ENCODE assay signal across 13 cellular contexts in the genomic region with DNA sequence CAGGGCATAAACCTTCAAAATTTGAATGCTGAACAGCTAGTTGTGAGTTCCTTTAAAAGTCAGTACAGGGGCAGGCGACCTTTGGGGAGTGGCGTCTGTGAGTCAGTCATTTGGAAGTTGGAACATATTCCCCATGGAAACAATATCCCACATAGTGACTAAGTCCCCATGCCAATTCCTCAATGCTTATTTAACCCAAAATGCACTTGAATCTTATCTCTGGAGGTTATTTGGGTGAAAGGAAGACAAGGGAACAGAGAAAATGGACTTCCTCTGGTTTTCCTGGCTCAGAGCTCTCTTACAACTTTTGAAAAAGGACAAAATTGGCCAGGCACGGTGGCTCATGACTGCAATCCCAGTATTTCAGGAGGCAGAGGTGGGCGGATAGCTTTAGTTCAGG.
DNase-seq lines count a peak whose midpoint lies in the region; ATAC-seq and TF ChIP-seq lines count a peak whose summit lies in the region.
"Had no signal": no experiment of that assay in that cellular context is flagged by ENCODE, and none has a peak within 500 bp of the region (broad histone marks: within the 10 kb centered on the region; RNA-seq: fewer than 3 reads in every experiment).

No MANE protein-coding gene starts in this region.

- H3K36me3 ChIP-seq in mammary epithelial cell (ENCODE audit: insufficient read depth, low read length) = no peaks in the 10 kb centered on the region
- no peaks in the 10 kb centered on the region for H3K36me3 ChIP-seq in ovary

- intact Hi-C loops in mammary epithelial cell (cut with micrococcal nuclease) (loop anchor here (10.0 kb wide), 1 partner anchor 108 kb away; no protein-coding TSS in a partner anchor), ovary (cut with DNase I) (no loop called here)

- dilution Hi-C loops in mammary epithelial cell (cut with HindIII; ENCODE audit: low sequenced_read_pairs) = loop anchor here (10.0 kb wide), 1 partner anchor 48 kb away; no protein-coding TSS in a partner anchor

- no peak for TF ChIP-seq CTCF in mammary epithelial cell (conservative IDR thresholded peaks at IDR 0.05 in 1 of 2, IDR thresholded peaks at IDR 0.05 in 1 of 2; ENCODE audit: extremely low read depth in 1 of 2, insufficient read depth in 1 of 2, low read depth in 1 of 2, low read length in 2 of 2)
- no peak for TF ChIP-seq CTCF in ovary (IDR thresholded peaks at IDR 0.05)

- H3K4me3 Mint-ChIP-seq in activated T-helper 17 cell treated with anti-CD3 and anti-CD28 coated beads, Interleukin-2, amount 50 U/mL, for 72 hours = no peak overlapping the region
- H3K4me3 Mint-ChIP-seq: activated naive CD8-positive, alpha-beta T cell treated with anti-CD3 and anti-CD28 coated beads, Interleukin-2, amount 10 ng/mL, durations not matched to agents 7 days and 5 days; T-helper 1 cell treated with Interleukin-12 subunit alpha and Interleukin-12 subunit beta and Interleukin-4 antibody, amounts not matched to agents 30 μg/mL and 1 μg/mL, for 36 hours had no signal

- no peaks in the 10 kb centered on the region for H4K20me1 ChIP-seq in mammary epithelial cell (ENCODE audit: insufficient read depth, low read length)

- H3K27ac Mint-ChIP-seq in activated T-helper 17 cell treated with anti-CD3 and anti-CD28 coated beads, Interleukin-2, amount 50 U/mL, for 72 hours = no peak overlapping the region
- H3K27ac Mint-ChIP-seq: activated naive CD8-positive, alpha-beta T cell treated with anti-CD3 and anti-CD28 coated beads, Interleukin-2, amount 10 ng/mL, durations not matched to agents 7 days and 5 days; T-helper 1 cell treated with Interleukin-12 subunit alpha and Interleukin-12 subunit beta and Interleukin-4 antibody, amounts not matched to agents 30 μg/mL and 1 μg/mL, for 36 hours had no signal

- in situ Hi-C loops in mammary epithelial cell (cut with MboI; ENCODE audit: low sequenced_read_pairs in 2 of 2) = no loop called here

- 28% methylated on average over 4 of the region's 4 CpGs for WGBS in mammary epithelial cell (ENCODE audit: low coverage, missing lambda C conversion rate)
- 72 to 78% (median 74%) methylated on average over 4 of the region's 4 CpGs for WGBS in ovary, 3 donors

- TF ChIP-seq EP300 in ovary (IDR thresholded peaks at IDR 0.05) = no peak

- H3K27me3 Mint-ChIP-seq in activated T-helper 17 cell treated with anti-CD3 and anti-CD28 coated beads, Interleukin-2, amount 50 U/mL, for 72 hours = no peaks in the 10 kb centered on the region
- H3K27me3 Mint-ChIP-seq: activated naive CD8-positive, alpha-beta T cell treated with anti-CD3 and anti-CD28 coated beads, Interleukin-2, amount 10 ng/mL, durations not matched to agents 7 days and 5 days had no signal

- TF ChIP-seq POLR2A in ovary (IDR thresholded peaks at IDR 0.05) = no peak

- ATAC-seq in activated T-helper 17 cell treated with anti-CD3 and anti-CD28 coated beads, Interleukin-2, amount 50 U/mL, for 72 hours (replicated peaks) = no peak

- H3K27ac ChIP-seq in mammary epithelial cell (ENCODE audit: insufficient read depth, low read depth, low read length) (peak overlapping the region; percentile 76), ovary (no peak overlapping the region)

- peaks cover 4% of the 10 kb centered on the region for H3K9me3 Mint-ChIP-seq in activated T-helper 17 cell treated with anti-CD3 and anti-CD28 coated beads, Interleukin-2, amount 50 U/mL, for 72 hours

- no peaks in the 10 kb centered on the region for H3K27me3 ChIP-seq in mammary epithelial cell (ENCODE audit: insufficient read depth, low read length)
- no peaks in the 10 kb centered on the region for H3K27me3 ChIP-seq in ovary

- no TSS peak for BruUV-seq in mammary epithelial cell (replicated peaks; lab: Mats Ljungman, UMichigan)

- H3K9ac ChIP-seq in mammary epithelial cell (ENCODE audit: insufficient read depth, low read length) = no peak overlapping the region

- H3K4me1 ChIP-seq in mammary epithelial cell (ENCODE audit: insufficient read depth, low read length) = peaks cover 27% of the 10 kb centered on the region
- no peaks in the 10 kb centered on the region for H3K4me1 ChIP-seq in ovary (ENCODE audit: insufficient read depth)

- CTCF ChIA-PET in mammary epithelial cell (lab: Charles Lee; ENCODE audit: low non-redundant PET) = no interaction called here

- H3K36me3 Mint-ChIP-seq in activated T-helper 17 cell treated with anti-CD3 and anti-CD28 coated beads, Interleukin-2, amount 50 U/mL, for 72 hours (ENCODE audit: low read depth) = no peaks in the 10 kb centered on the region
- H3K36me3 Mint-ChIP-seq: activated naive CD8-positive, alpha-beta T cell treated with anti-CD3 and anti-CD28 coated beads, Interleukin-2, amount 10 ng/mL, durations not matched to agents 7 days and 5 days had no signal

- H3K4me1 Mint-ChIP-seq in activated T-helper 17 cell treated with anti-CD3 and anti-CD28 coated beads, Interleukin-2, amount 50 U/mL, for 72 hours = no peaks in the 10 kb centered on the region
- H3K4me1 Mint-ChIP-seq: activated naive CD8-positive, alpha-beta T cell treated with anti-CD3 and anti-CD28 coated beads, Interleukin-2, amount 10 ng/mL, durations not matched to agents 7 days and 5 days had no signal

- H2AFZ ChIP-seq in mammary epithelial cell (ENCODE audit: low read depth, low read length) = peak overlapping the region; percentile 6

- DNase-seq in 8988T (peak; percentile 13), HS-5 (ENCODE audit: low read depth) (peak; percentile 26), mammary epithelial cell (peak; percentile 89), iris pigment epithelial cell (ENCODE audit: low read depth) (peak; percentile 36), ovary (no peak), GDM1 (lab: John Stamatoyannopoulos, UW) (no peak)
- no peak for DNase-seq in activated CD4-positive, alpha-beta T cell treated with anti-CD3 and anti-CD28 coated beads, Interleukin-2, amount 50 U/mL, for 1 hour
- DNase-seq: ACHN; activated naive CD8-positive, alpha-beta T cell treated with anti-CD3 and anti-CD28 coated beads, Interleukin-2, amount 10 ng/mL, durations not matched to agents 7 days and 5 days; NCI-H1694; stimulated activated CD4-positive, alpha-beta T cell treated with anti-CD3 and anti-CD28 coated beads, Interleukin-4, amount 100 ng/mL, for 4 hours had no signal

- H3K4me3 ChIP-seq in mammary epithelial cell (replicated peaks in 1 of 3; ENCODE audit: insufficient read depth in 1 of 3, low read depth in 2 of 3, low read length in 3 of 3) (no peak overlapping the region), ovary (no peak overlapping the region)

- H3K79me2 ChIP-seq in mammary epithelial cell (ENCODE audit: insufficient read depth, low read length) = no peaks in the 10 kb centered on the region

- peak overlapping the region; percentile 36 for H3K4me2 ChIP-seq in mammary epithelial cell (ENCODE audit: insufficient read depth, low read depth, low read length)

- H3K9me3 ChIP-seq in mammary epithelial cell (replicated peaks; ENCODE audit: insufficient read depth, low read length) (no peaks in the 10 kb centered on the region), ovary (no peaks in the 10 kb centered on the region)

Comparison
In these comparisons a context has a peak if more than half of its experiments do, and no peak if none do; other contexts are left out.
1. DNase-seq: peak in 8988T (single experiment), HS-5 (single experiment), mammary epithelial cell (single experiment) and iris pigment epithelial cell (single experiment); none in activated CD4-positive, alpha-beta T cell treated with anti-CD3 and anti-CD28 coated beads, Interleukin-2, amount 50 U/mL, for 1 hour (single experiment), ovary (0 of 5) and GDM1 (single experiment).